21 cellular contexts compared by ENCODE assay signal in genomic region chr3:71166839-71167238, GRCh38.
DNase-seq lines count a peak whose midpoint lies in the region; ATAC-seq and TF ChIP-seq lines count a peak whose summit lies in the region.
"Had no signal": no experiment of that assay in that cellular context is flagged by ENCODE, and none has a peak within 500 bp of the region (broad histone marks: within the 10 kb centered on the region; RNA-seq: fewer than 3 reads in every experiment).

No MANE protein-coding gene starts in this region.

- H3K4me1 ChIP-seq in IMR-90 (ENCODE audit: control insufficient read depth, insufficient read depth, low read length), result peaks cover 13% of the 10 kb centered on the region
- peaks cover 9 to 48% of the 10 kb centered on the region in 2 donors for H3K4me1 ChIP-seq in ascending aorta
- peaks cover 54% of the 10 kb centered on the region for H3K4me1 ChIP-seq in body of pancreas
- H3K4me1 ChIP-seq: adrenal gland had no signal

- no peaks in the 10 kb centered on the region for H4K20me1 ChIP-seq in IMR-90 (ENCODE audit: insufficient read depth, low read length)

- H3K9ac ChIP-seq in IMR-90 (ENCODE audit: low read depth, low read length), result no peak overlapping the region

- dilution Hi-C loops in IMR-90 (cut with HindIII; ENCODE audit: low sequenced_read_pairs, unreplicated experiment), result no loop called here

- H3K56ac ChIP-seq in IMR-90 (ENCODE audit: extremely low read depth, insufficient read depth, low read length), result no peak overlapping the region

- no peak overlapping the region for H3K27ac ChIP-seq in CD4-positive, alpha-beta T cell (ENCODE audit: low read depth, low read length)
- H3K27ac ChIP-seq in IMR-90 (ENCODE audit: insufficient read depth, low read length) (peak overlapping the region; percentile 60; the same call in 1 of the 2 replicates), ascending aorta (peak overlapping the region; percentile 68 to 87), body of pancreas (peak overlapping the region in 1 of 4 donors; percentile 4)
- H3K27ac ChIP-seq: adrenal gland, vagina had no signal

- peak overlapping the region; percentile 85; the same call in 1 of the 3 replicates for H2BK15ac ChIP-seq in IMR-90 (ENCODE audit: low read depth, low read length)

- H3K23ac ChIP-seq in IMR-90 (ENCODE audit: low read depth, low read length), result peak overlapping the region; percentile 52; the same call in 1 of the 2 replicates

- H3K4me1 Mint-ChIP-seq in CD4-positive, alpha-beta T cell (ENCODE audit: low read depth), result peaks cover 68% of the 10 kb centered on the region
- H3K4me1 Mint-ChIP-seq in osteocyte (ENCODE audit: unreplicated experiment), result peaks cover 72% of the 10 kb centered on the region

- no peak for ATAC-seq in CD4-positive, alpha-beta T cell (ENCODE audit: poor library complexity)
- ATAC-seq in IMR-90 (ENCODE audit: low read depth) (no peak), body of pancreas (no peak)
- ATAC-seq: activated CD8-positive, alpha-beta T cell treated with anti-CD3 and anti-CD28 coated beads for 36 hours; right cardiac atrium had no signal

- H2AFZ ChIP-seq in IMR-90 (replicated peaks; ENCODE audit: low read length, poor library complexity), result no peak overlapping the region

- no peak for TF ChIP-seq RAD21 in IMR-90 (IDR thresholded peaks at IDR 0.05; ENCODE audit: low read length)

- H3K36me3 Mint-ChIP-seq in CD4-positive, alpha-beta T cell (ENCODE audit: low read depth), result peaks cover 91% of the 10 kb centered on the region
- H3K36me3 Mint-ChIP-seq in osteocyte (ENCODE audit: unreplicated experiment), result peaks cover 19% of the 10 kb centered on the region

- peak overlapping the region; percentile 79 for H4K91ac ChIP-seq in IMR-90 (ENCODE audit: insufficient read depth, low read depth, low read length)

- H3K4me2 ChIP-seq in IMR-90 (ENCODE audit: low read depth, low read length), result no peak overlapping the region

- no peak overlapping the region for H2AK9ac ChIP-seq in IMR-90 (replicated peaks; ENCODE audit: low read depth, low read length, poor library complexity)

- H3K9me3 ChIP-seq in CD4-positive, alpha-beta T cell (ENCODE audit: control insufficient read depth, low read length), result no peaks in the 10 kb centered on the region
- H3K9me3 ChIP-seq in IMR-90 (ENCODE audit: control insufficient read depth, insufficient read depth, low read length) (no peaks in the 10 kb centered on the region), ascending aorta (no peaks in the 10 kb centered on the region), body of pancreas (no peaks in the 10 kb centered on the region)
- H3K9me3 ChIP-seq: adrenal gland, vagina had no signal

- no peaks in the 10 kb centered on the region for H3K27me3 Mint-ChIP-seq in CD4-positive, alpha-beta T cell
- H3K27me3 Mint-ChIP-seq in osteocyte (ENCODE audit: unreplicated experiment), result no peaks in the 10 kb centered on the region
- H3K27me3 Mint-ChIP-seq: activated CD8-positive, alpha-beta T cell treated with anti-CD3 and anti-CD28 coated beads for 36 hours; CD4-positive, alpha-beta memory T cell had no signal

- TF ChIP-seq POLR2A in IMR-90 (IDR thresholded peaks at IDR 0.05; ENCODE audit: low read depth, low read length), result no peak
- TF ChIP-seq POLR2A in body of pancreas (IDR thresholded peaks at IDR 0.05), result no peak

- intact Hi-C loops in CD4-positive, alpha-beta T cell (cut with DNase I, micrococcal nuclease), result no loop called here
- intact Hi-C loops in IMR-90 (cut with micrococcal nuclease), result loop anchor here (5.0 kb wide), 1 partner anchor 100 kb away; no protein-coding TSS in a partner anchor
- intact Hi-C loops in ascending aorta (cut with DNase I), result loop anchor here (1.0 to 5.0 kb wide), 2 partner anchors 60 to 103 kb away; no protein-coding TSS in a partner anchor
- intact Hi-C loops in body of pancreas (cut with DNase I), result no loop called here

- TF ChIP-seq CTCF in CD4-positive, alpha-beta T cell (IDR thresholded peaks at IDR 0.05), result no peak
- TF ChIP-seq CTCF in IMR-90 (conservative IDR thresholded peaks at IDR 0.05; ENCODE audit: low read depth, low read length), result no peak
- no peak for TF ChIP-seq CTCF in ascending aorta (IDR thresholded peaks at IDR 0.05)
- TF ChIP-seq CTCF in osteocyte (IDR thresholded peaks at IDR 0.05), result no peak
- no peak for TF ChIP-seq CTCF in body of pancreas (IDR thresholded peaks at IDR 0.05)

- no peaks in the 10 kb centered on the region for H3K36me3 ChIP-seq in IMR-90 (ENCODE audit: control insufficient read depth, insufficient read depth, low read length)
- H3K36me3 ChIP-seq in ascending aorta, result no peaks in the 10 kb centered on the region
- no peaks in the 10 kb centered on the region for H3K36me3 ChIP-seq in body of pancreas (replicated peaks in 1 of 2; ENCODE audit: insufficient read depth in 1 of 2, low read depth in 2 of 2)
- H3K36me3 ChIP-seq: adrenal gland, vagina had no signal

- no peaks in the 10 kb centered on the region for H3K27me3 ChIP-seq in CD4-positive, alpha-beta T cell (ENCODE audit: control insufficient read depth, insufficient read depth, low read length)
- H3K27me3 ChIP-seq in IMR-90 (ENCODE audit: control insufficient read depth, insufficient read depth, low read length), result no peaks in the 10 kb centered on the region
- H3K27me3 ChIP-seq in ascending aorta, result no peaks in the 10 kb centered on the region
- no peaks in the 10 kb centered on the region for H3K27me3 ChIP-seq in body of pancreas
- H3K27me3 ChIP-seq: adrenal gland, vagina had no signal

- H2BK5ac ChIP-seq in IMR-90 (ENCODE audit: low read depth, low read length, poor library complexity, severe bottlenecking), result peak overlapping the region; percentile 73

- POLR2A ChIA-PET in CD4-positive, alpha-beta T cell (lab: Charles Lee), result interaction anchor here (0.8 kb wide), 1 partner anchor 217 kb away, joined by 3 read pairs; no protein-coding TSS in a partner anchor
- POLR2A ChIA-PET in IMR-90 (lab: Charles Lee; ENCODE audit: unreplicated experiment), result no interaction called here

- H3K9me3 Mint-ChIP-seq in CD4-positive, alpha-beta T cell, result no peaks in the 10 kb centered on the region
- H3K9me3 Mint-ChIP-seq in osteocyte (ENCODE audit: unreplicated experiment), result no peaks in the 10 kb centered on the region
- H3K9me3 Mint-ChIP-seq: CD4-positive, alpha-beta memory T cell had no signal

- H2AK5ac ChIP-seq in IMR-90 (ENCODE audit: low read depth, low read length), result peak overlapping the region; percentile 95

- H3K14ac ChIP-seq in IMR-90 (replicated peaks; ENCODE audit: low read depth, low read length), result peak overlapping the region; percentile 90

- DNase-seq in CD4-positive, alpha-beta T cell, result no peak
- DNase-seq in IMR-90, result no peak
- no peak for DNase-seq in ascending aorta (ENCODE audit: low spot score in 2 of 2)
- DNase-seq in osteocyte (ENCODE audit: extremely low spot score, unreplicated experiment), result no peak
- no peak for DNase-seq in NCI-H1694 treated with DMSO at 0.1 percent for 48 hours (lab: John Stamatoyannopoulos, UW)
- DNase-seq in body of pancreas, result no peak
- no peak for DNase-seq in activated CD4-positive, alpha-beta T cell treated with anti-CD3 and anti-CD28 coated beads, Interleukin-2, amount 50 U/mL, for 4 hours
- DNase-seq: activated CD8-positive, alpha-beta T cell treated with anti-CD3 and anti-CD28 coated beads for 36 hours; activated gamma-delta T cell; activated T-cell treated with anti-CD3 and anti-CD28 coated beads for 4 hours; adrenal gland; CD4-positive, alpha-beta memory T cell; cortex of kidney; DMS53; GDM1; KBM-7; NCI-H1694; right cardiac atrium; stimulated activated CD4-positive, alpha-beta T cell treated with anti-CD3 and anti-CD28 coated beads, Interleukin-15, amount 100 ng/mL, for 24 hours had no signal

- peaks cover 7% of the 10 kb centered on the region for H3K9me1 ChIP-seq in IMR-90 (ENCODE audit: insufficient read depth, low read length)

- peaks cover 0 to 20% of the 10 kb centered on the region in 2 experiments; a peak in 3 of 4 replicates for H3K79me1 ChIP-seq in IMR-90 (ENCODE audit: low read depth in 1 of 2, low read length in 2 of 2)

- H3K4me3 ChIP-seq in IMR-90 (ENCODE audit: insufficient read depth, low read depth, low read length) (no peak overlapping the region), ascending aorta (no peak overlapping the region), body of pancreas (no peak overlapping the region)
- H3K4me3 ChIP-seq: adrenal gland, lung, vagina had no signal

- no TSS peak for BruUV-seq in IMR-90 (replicated peaks; lab: Mats Ljungman, UMichigan)

- peak overlapping the region; percentile 97 for H2BK20ac ChIP-seq in IMR-90 (ENCODE audit: low read depth, low read length)

- peak overlapping the region; percentile 81 for H3K4ac ChIP-seq in IMR-90 (ENCODE audit: low read depth, low read length)

- peak overlapping the region; percentile 4 to 59; a peak in 3 of 4 replicates for H4K8ac ChIP-seq in IMR-90 (ENCODE audit: low read depth in 2 of 2, low read length in 2 of 2)

- in situ Hi-C loops in IMR-90 (cut with MboI; ENCODE audit: low sequenced_read_pairs), result no loop called here

- CTCF ChIA-PET in CD4-positive, alpha-beta T cell (lab: Charles Lee), result no interaction called here
- CTCF ChIA-PET in IMR-90 (lab: Yijun Ruan, JAX), result no interaction called here

- H2BK120ac ChIP-seq in IMR-90 (ENCODE audit: low read depth, low read length), result peak overlapping the region; percentile 82; the same call in 1 of the 2 replicates

- peak overlapping the region; percentile 66 for H3K27ac Mint-ChIP-seq in CD4-positive, alpha-beta T cell
- peak overlapping the region; percentile 48 for H3K27ac Mint-ChIP-seq in osteocyte (ENCODE audit: unreplicated experiment)
- H3K27ac Mint-ChIP-seq: activated CD8-positive, alpha-beta T cell treated with anti-CD3 and anti-CD28 coated beads for 36 hours; CD4-positive, alpha-beta memory T cell had no signal

- no CpG with 5 or more reads among the region's 8 CpGs for WGBS in IMR-90 (ENCODE audit: extremely low coverage in 2 of 2, insufficient read length in 1 of 2), 2 experiments
- WGBS in body of pancreas, 2 donors, result 76 to 79% methylated on average over 8 of the region's 8 CpGs

- H3K4me3 Mint-ChIP-seq in CD4-positive, alpha-beta T cell, result no peak overlapping the region
- H3K4me3 Mint-ChIP-seq in osteocyte (ENCODE audit: unreplicated experiment), result no peak overlapping the region
- H3K4me3 Mint-ChIP-seq: activated CD8-positive, alpha-beta T cell treated with anti-CD3 and anti-CD28 coated beads for 36 hours; CD4-positive, alpha-beta memory T cell had no signal

- H3K18ac ChIP-seq in IMR-90 (ENCODE audit: low read depth, low read length), result peak overlapping the region; percentile 62

- peak overlapping the region; percentile 90 for H4K5ac ChIP-seq in IMR-90 (ENCODE audit: low read depth, low read length)

TF ChIP-seq in IMR-90, 13 proteins besides CTCF, POLR2A, EP300 and RAD21 (continues in another document):
- TF ChIP-seq USF2 (IDR thresholded peaks at IDR 0.05; ENCODE audit: low read depth, low read length) (no peak), RFX5 (IDR thresholded peaks at IDR 0.05; ENCODE audit: low read depth, low read length) (no peak), BHLHE40 (IDR thresholded peaks at IDR 0.05; ENCODE audit: low read depth, low read length) (no peak)

Comparison
In these comparisons a context has a peak if more than half of its experiments do, and no peak if none do; other contexts are left out.
1. intact Hi-C loops: an anchor here in IMR-90 (5.0 kb wide) and ascending aorta (1.0 to 5.0 kb wide); none called in CD4-positive, alpha-beta T cell and body of pancreas.